32 cellular contexts compared by ENCODE assay signal in the genomic region with DNA sequence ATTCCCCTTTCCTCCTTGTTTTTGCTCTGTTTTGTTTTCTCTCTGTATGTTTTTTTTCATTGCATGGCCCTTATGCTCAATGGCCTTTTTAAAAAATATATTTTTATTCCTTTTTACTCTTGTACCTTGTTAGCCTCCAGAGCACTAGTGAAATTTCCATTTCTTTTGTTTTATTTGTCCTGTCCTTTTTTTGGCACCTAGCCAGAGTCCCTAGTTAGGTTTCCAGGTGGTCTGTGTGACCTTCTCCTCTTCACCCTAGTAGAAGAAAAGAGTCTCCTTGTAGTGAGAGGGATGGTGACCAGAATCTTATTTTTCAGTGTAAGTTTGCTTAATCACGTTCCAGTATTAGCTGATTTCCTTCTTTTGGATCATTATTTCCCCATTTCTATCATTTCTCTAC.
"Had no signal": no experiment of that assay in that cellular context is flagged by ENCODE, and none has a peak within 500 bp of the region (broad histone marks: within the 10 kb centered on the region; RNA-seq: fewer than 3 reads in every experiment).

No MANE protein-coding gene starts in this region.

- ATAC-seq: activated CD4-positive, alpha-beta T cell treated with anti-CD3 and anti-CD28 coated beads for 36 hours; activated CD8-positive, alpha-beta memory T cell treated with anti-CD3 and anti-CD28 coated beads, Interleukin-2, amount 10 ng/mL, durations not matched to agents 7 days and 5 days; activated CD8-positive, alpha-beta T cell treated with anti-CD3 and anti-CD28 coated beads, Interleukin-2, amount 10 ng/mL, durations not matched to agents 7 days and 5 days; activated naive CD8-positive, alpha-beta T cell treated with anti-CD3 and anti-CD28 coated beads, Interleukin-2, amount 50 U/mL, for 24 hours; body of pancreas; gastroesophageal sphincter; heart right ventricle had no signal

- DNase-seq: activated CD4-positive, alpha-beta memory T cell treated with anti-CD3 and anti-CD28 coated beads for 36 hours; activated CD4-positive, alpha-beta T cell treated with anti-CD3 and anti-CD28 coated beads for 36 hours; activated CD4-positive, alpha-beta T cell treated with anti-CD3 and anti-CD28 coated beads, Interleukin-2, amount 10 ng/mL, durations not matched to agents 24 days and 14 days; activated CD4-positive, CD25-positive, alpha-beta regulatory T cell; activated CD4-positive, CD25-positive, alpha-beta regulatory T cell treated with anti-CD3 and anti-CD28 coated beads, Interleukin-2, amount 50 U/mL, for 72 hours; activated CD8-positive, alpha-beta memory T cell treated with anti-CD3 and anti-CD28 coated beads, Interleukin-2, amount 10 ng/mL, durations not matched to agents 7 days and 5 days; activated CD8-positive, alpha-beta memory T cell treated with anti-CD3 and anti-CD28 coated beads, Interleukin-2, amount 50 U/mL, for 4 hours; activated CD8-positive, alpha-beta T cell treated with anti-CD3 and anti-CD28 coated beads, Interleukin-2, amount 10 ng/mL, durations not matched to agents 7 days and 5 days; activated effector memory CD4-positive, alpha-beta T cell treated with anti-CD3 and anti-CD28 coated beads, Interleukin-2, amount 50 U/mL, for 16 hours; activated naive CD4-positive, alpha-beta T cell treated with anti-CD3 and anti-CD28 coated beads for 36 hours; activated naive CD8-positive, alpha-beta T cell treated with anti-CD3 and anti-CD28 coated beads for 36 hours; activated naive CD8-positive, alpha-beta T cell treated with anti-CD3 and anti-CD28 coated beads, Interleukin-2, amount 50 U/mL, for 24 hours; activated T-cell treated with anti-CD3 and anti-CD28 coated beads, Interleukin-2, amount 50 U/mL, for 1 hour; activated T-cell treated with anti-CD3 and anti-CD28 coated beads, Interleukin-2, amount 50 U/mL, for 48 hours; adrenal gland; amygdala; aorta; body of pancreas; caudate nucleus; cortex of kidney; effector CD8-positive, alpha-beta T cell; esophagus squamous epithelium; foreskin melanocyte; heart right ventricle; T-helper 2 cell had no signal

- H3K9me3 Mint-ChIP-seq: activated CD4-positive, alpha-beta memory T cell treated with anti-CD3 and anti-CD28 coated beads for 36 hours; activated CD4-positive, alpha-beta T cell treated with anti-CD3 and anti-CD28 coated beads, Interleukin-2, amount 10 ng/mL, durations not matched to agents 24 days and 14 days; activated naive CD4-positive, alpha-beta T cell treated with anti-CD3 and anti-CD28 coated beads for 36 hours; activated naive CD4-positive, alpha-beta T cell treated with anti-CD3 and anti-CD28 coated beads, Interleukin-2, amount 50 U/mL, for 24 hours; activated naive CD8-positive, alpha-beta T cell treated with anti-CD3 and anti-CD28 coated beads for 36 hours; activated naive CD8-positive, alpha-beta T cell treated with anti-CD3 and anti-CD28 coated beads, Interleukin-2, amount 50 U/mL, for 24 hours; activated T-helper 1 cell treated with anti-CD3 and anti-CD28 coated beads, Interleukin-12 subunit alpha, Interleukin-12 subunit beta, Interleukin-2, Interleukin-4 antibody, amounts not matched to agents 30 ng/mL and 10 ng/mL and 1 ng/mL, durations not matched to agents 14 hours and 24 hours and 36 hours; activated T-helper 2 cell treated with anti-CD3 and anti-CD28 coated beads, Interferon-gamma antibody, Interleukin-2, Interleukin-4, amounts not matched to agents 10 μg/mL and 5 μg/mL and 100 μg/mL, durations not matched to agents 14 hours and 24 hours and 36 hours had no signal

- H3K4me1 ChIP-seq: esophagus squamous epithelium, gastroesophageal sphincter had no signal

- H3K27me3 Mint-ChIP-seq: activated CD4-positive, alpha-beta memory T cell treated with anti-CD3 and anti-CD28 coated beads for 36 hours; activated CD4-positive, alpha-beta T cell treated with anti-CD3 and anti-CD28 coated beads for 36 hours; activated CD4-positive, alpha-beta T cell treated with anti-CD3 and anti-CD28 coated beads, Interleukin-2, amount 10 ng/mL, durations not matched to agents 24 days and 14 days; activated CD8-positive, alpha-beta memory T cell treated with anti-CD3 and anti-CD28 coated beads, Interleukin-2, amount 10 ng/mL, durations not matched to agents 7 days and 5 days; activated naive CD4-positive, alpha-beta T cell treated with anti-CD3 and anti-CD28 coated beads, Interleukin-2, amount 50 U/mL, for 24 hours; activated naive CD8-positive, alpha-beta T cell treated with anti-CD3 and anti-CD28 coated beads for 36 hours; activated naive CD8-positive, alpha-beta T cell treated with anti-CD3 and anti-CD28 coated beads, Interleukin-2, amount 50 U/mL, for 24 hours had no signal

- FAIRE-seq: colon, endothelial cell of umbilical vein had no signal

- H3K36me3 Mint-ChIP-seq: activated naive CD8-positive, alpha-beta T cell treated with anti-CD3 and anti-CD28 coated beads for 36 hours had no signal

- H3K27me3 ChIP-seq: adrenal gland, body of pancreas, esophagus squamous epithelium, gastroesophageal sphincter, heart right ventricle had no signal

- H3K9me3 ChIP-seq: adrenal gland, body of pancreas, esophagus squamous epithelium, gastroesophageal sphincter, heart right ventricle had no signal

- H3K4me3 Mint-ChIP-seq: activated CD4-positive, alpha-beta memory T cell treated with anti-CD3 and anti-CD28 coated beads for 36 hours; activated CD4-positive, alpha-beta T cell treated with anti-CD3 and anti-CD28 coated beads for 36 hours; activated CD4-positive, alpha-beta T cell treated with anti-CD3 and anti-CD28 coated beads, Interleukin-2, amount 10 ng/mL, durations not matched to agents 24 days and 14 days; activated CD8-positive, alpha-beta memory T cell treated with anti-CD3 and anti-CD28 coated beads, Interleukin-2, amount 10 ng/mL, durations not matched to agents 7 days and 5 days; activated CD8-positive, alpha-beta T cell treated with anti-CD3 and anti-CD28 coated beads, Interleukin-2, amount 10 ng/mL, durations not matched to agents 7 days and 5 days; activated naive CD4-positive, alpha-beta T cell treated with anti-CD3 and anti-CD28 coated beads for 36 hours; activated naive CD4-positive, alpha-beta T cell treated with anti-CD3 and anti-CD28 coated beads, Interleukin-2, amount 50 U/mL, for 24 hours; activated naive CD8-positive, alpha-beta T cell treated with anti-CD3 and anti-CD28 coated beads for 36 hours; activated naive CD8-positive, alpha-beta T cell treated with anti-CD3 and anti-CD28 coated beads, Interleukin-2, amount 50 U/mL, for 24 hours; activated T-helper 1 cell treated with anti-CD3 and anti-CD28 coated beads, Interleukin-12 subunit alpha, Interleukin-12 subunit beta, Interleukin-2, Interleukin-4 antibody, amounts not matched to agents 30 ng/mL and 10 ng/mL and 1 ng/mL, durations not matched to agents 14 hours and 24 hours and 36 hours had no signal

- H3K27ac Mint-ChIP-seq: activated CD4-positive, alpha-beta memory T cell treated with anti-CD3 and anti-CD28 coated beads for 36 hours; activated CD4-positive, alpha-beta T cell treated with anti-CD3 and anti-CD28 coated beads for 36 hours; activated CD4-positive, alpha-beta T cell treated with anti-CD3 and anti-CD28 coated beads, Interleukin-2, amount 10 ng/mL, durations not matched to agents 24 days and 14 days; activated CD8-positive, alpha-beta memory T cell treated with anti-CD3 and anti-CD28 coated beads, Interleukin-2, amount 10 ng/mL, durations not matched to agents 7 days and 5 days; activated CD8-positive, alpha-beta T cell treated with anti-CD3 and anti-CD28 coated beads, Interleukin-2, amount 10 ng/mL, durations not matched to agents 7 days and 5 days; activated naive CD4-positive, alpha-beta T cell treated with anti-CD3 and anti-CD28 coated beads for 36 hours; activated naive CD4-positive, alpha-beta T cell treated with anti-CD3 and anti-CD28 coated beads, Interleukin-2, amount 50 U/mL, for 24 hours; activated naive CD8-positive, alpha-beta T cell treated with anti-CD3 and anti-CD28 coated beads for 36 hours; activated naive CD8-positive, alpha-beta T cell treated with anti-CD3 and anti-CD28 coated beads, Interleukin-2, amount 50 U/mL, for 24 hours; activated T-helper 1 cell treated with anti-CD3 and anti-CD28 coated beads, Interleukin-12 subunit alpha, Interleukin-12 subunit beta, Interleukin-2, Interleukin-4 antibody, amounts not matched to agents 30 ng/mL and 10 ng/mL and 1 ng/mL, durations not matched to agents 14 hours and 24 hours and 36 hours; activated T-helper 2 cell treated with anti-CD3 and anti-CD28 coated beads, Interferon-gamma antibody, Interleukin-2, Interleukin-4, amounts not matched to agents 10 μg/mL and 5 μg/mL and 100 μg/mL, durations not matched to agents 14 hours and 24 hours and 36 hours had no signal

- H3K27ac ChIP-seq: adrenal gland, body of pancreas, epithelial cell of prostate, esophagus squamous epithelium, gastroesophageal sphincter, heart right ventricle had no signal

- H3K4me1 Mint-ChIP-seq: activated CD4-positive, alpha-beta T cell treated with anti-CD3 and anti-CD28 coated beads for 36 hours; activated naive CD4-positive, alpha-beta T cell treated with anti-CD3 and anti-CD28 coated beads, Interleukin-2, amount 50 U/mL, for 24 hours; activated naive CD8-positive, alpha-beta T cell treated with anti-CD3 and anti-CD28 coated beads, Interleukin-2, amount 50 U/mL, for 24 hours had no signal

- H3K4me3 ChIP-seq: adrenal gland, body of pancreas, esophagus squamous epithelium, gastroesophageal sphincter, heart right ventricle had no signal
